In the genomic region with DNA sequence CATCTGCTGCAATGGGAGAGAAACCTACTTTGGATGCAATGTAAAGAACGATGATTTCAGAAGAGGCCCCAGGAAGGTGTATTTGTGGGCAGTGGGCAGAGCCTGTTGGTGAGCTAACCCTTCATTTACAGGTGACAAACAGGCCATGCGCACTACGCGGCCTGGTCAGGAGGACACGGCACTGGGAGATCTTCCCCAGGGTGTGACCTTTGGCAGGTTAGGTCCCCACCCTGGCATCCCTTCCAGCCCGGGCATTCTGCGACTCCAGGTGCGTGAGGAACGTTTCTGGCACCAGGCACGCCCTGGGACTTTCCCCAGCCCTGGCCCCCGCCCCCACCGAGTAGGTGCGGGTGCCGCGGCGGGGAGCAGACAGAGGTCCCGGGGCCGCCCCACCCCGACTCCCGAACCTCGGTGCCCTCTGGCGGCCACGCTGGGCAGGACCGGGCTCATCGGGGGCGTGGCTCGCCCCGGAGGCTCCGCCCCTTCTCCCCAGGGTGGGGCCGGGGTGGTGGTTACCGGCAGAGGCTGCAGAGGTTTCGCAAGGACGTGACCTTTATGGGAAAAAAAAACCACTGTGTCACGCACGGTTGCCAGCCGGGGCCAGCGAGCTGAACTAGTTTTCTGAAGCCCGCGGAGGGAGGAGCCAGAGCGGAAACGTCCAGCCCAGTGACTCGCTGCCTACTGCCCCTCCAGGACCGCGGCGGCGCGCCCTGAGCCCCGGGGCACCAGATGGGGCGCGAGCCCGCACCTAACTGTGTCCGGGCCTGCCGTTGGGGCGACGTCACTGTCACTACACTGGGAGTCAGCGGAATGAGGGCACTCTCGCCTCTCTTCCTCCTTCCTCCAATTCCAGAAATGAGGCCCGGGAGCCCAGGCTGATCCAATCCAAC, we compare ENCODE assay signal across 8 cellular contexts. TPM values are rescaled to one million over a fixed set of nuclear protein-coding genes. Genes with fewer than 3 reads are reported as not detected.
DNase-seq lines count a peak whose midpoint lies in the region; ATAC-seq lines count a peak whose summit lies in the region.

No MANE protein-coding gene starts in this region.

- no peaks in the 10 kb centered on the region for H3K9me3 Mint-ChIP-seq in activated CD4-positive, alpha-beta memory T cell treated with anti-CD3 and anti-CD28 coated beads, Interleukin-2, amount 10 ng/mL, durations not matched to agents 7 days and 5 days
- no peaks in the 10 kb centered on the region for H3K9me3 Mint-ChIP-seq in memory B cell

- CTCF ChIA-PET in activated CD4-positive, alpha-beta memory T cell treated with anti-CD3 and anti-CD28 coated beads, Interleukin-2, amount 10 ng/mL, durations not matched to agents 7 days and 5 days (lab: Charles Lee) = interaction anchor here (0.6 to 2.0 kb wide), 5 partner anchors 15 to 180 kb away, joined by 3 to 6 read pairs (median 3); no protein-coding TSS in a partner anchor

- POLR2A ChIA-PET in activated CD4-positive, alpha-beta memory T cell treated with anti-CD3 and anti-CD28 coated beads, Interleukin-2, amount 10 ng/mL, durations not matched to agents 7 days and 5 days (lab: Charles Lee) = interaction anchor here (0.6 to 2.8 kb wide), 9 partner anchors 15 to 166 kb away, joined by 3 to 11 read pairs (median 8); no protein-coding TSS in a partner anchor

- peaks cover 21% of the 10 kb centered on the region for H3K4me1 Mint-ChIP-seq in activated CD4-positive, alpha-beta memory T cell treated with anti-CD3 and anti-CD28 coated beads, Interleukin-2, amount 10 ng/mL, durations not matched to agents 7 days and 5 days
- H3K4me1 Mint-ChIP-seq in memory B cell = peaks cover 5% of the 10 kb centered on the region

- H3K27me3 Mint-ChIP-seq in activated CD4-positive, alpha-beta memory T cell treated with anti-CD3 and anti-CD28 coated beads, Interleukin-2, amount 10 ng/mL, durations not matched to agents 7 days and 5 days = no peaks in the 10 kb centered on the region
- no peaks in the 10 kb centered on the region for H3K27me3 Mint-ChIP-seq in memory B cell

- DNase-seq in NCI-H748 (lab: John Stamatoyannopoulos, UW; ENCODE audit: unreplicated experiment) (peak; percentile 42), NCI-H748 treated with DMSO at 0.1 percent for 48 hours (lab: John Stamatoyannopoulos, UW) (no peak), NCI-H2227 (lab: John Stamatoyannopoulos, UW; ENCODE audit: unreplicated experiment) (peak; percentile 89), memory B cell (ENCODE audit: low spot score in 2 of 2) (peak; percentile 91 to 92)
- peak; percentile 92 for DNase-seq in activated CD4-positive, alpha-beta memory T cell treated with anti-CD3 and anti-CD28 coated beads, Interleukin-2, amount 10 ng/mL, durations not matched to agents 7 days and 5 days
- peak; percentile 76 for DNase-seq in effector CD4-positive, alpha-beta T cell
- peak; percentile 69 for DNase-seq in stimulated activated CD8-positive, alpha-beta memory T cell treated with anti-CD3 and anti-CD28 coated beads, Interleukin-15, amount 100 ng/mL, for 24 hours (ENCODE audit: low read depth)

- peak; percentile 70 for ATAC-seq in HG02884 (IDR thresholded peaks at IDR 0.05; ENCODE audit: unreplicated experiment)
- peak; percentile 86 for ATAC-seq in memory B cell (ENCODE audit: low read depth)

- no peaks in the 10 kb centered on the region for H3K36me3 Mint-ChIP-seq in activated CD4-positive, alpha-beta memory T cell treated with anti-CD3 and anti-CD28 coated beads, Interleukin-2, amount 10 ng/mL, durations not matched to agents 7 days and 5 days (ENCODE audit: low read depth)
- H3K36me3 Mint-ChIP-seq in memory B cell = no peaks in the 10 kb centered on the region

- H3K4me3 Mint-ChIP-seq in activated CD4-positive, alpha-beta memory T cell treated with anti-CD3 and anti-CD28 coated beads, Interleukin-2, amount 10 ng/mL, durations not matched to agents 7 days and 5 days = peak overlapping the region; percentile 46
- H3K4me3 Mint-ChIP-seq in memory B cell = peak overlapping the region; percentile 74

- H3K27ac Mint-ChIP-seq in activated CD4-positive, alpha-beta memory T cell treated with anti-CD3 and anti-CD28 coated beads, Interleukin-2, amount 10 ng/mL, durations not matched to agents 7 days and 5 days = peak overlapping the region; percentile 82
- peak overlapping the region; percentile 28 for H3K27ac Mint-ChIP-seq in memory B cell

RNA-seq across cellular contexts. Expression of a gene that starts 5.0 kb away (rescaled TPM):
- total RNA-seq in activated CD4-positive, alpha-beta memory T cell treated with anti-CD3 and anti-CD28 coated beads, Interleukin-2, amount 10 ng/mL, durations not matched to agents 7 days and 5 days = not detected
